Comparison of ENCODE assay signal across 15 cellular contexts in genomic region chr2:200320991-200321390, GRCh38. TPM values are rescaled to one million over a fixed set of nuclear protein-coding genes. Genes with fewer than 3 reads are reported as not detected.
DNase-seq lines count a peak whose midpoint lies in the region; ATAC-seq, FAIRE-seq and TF ChIP-seq lines count a peak whose summit lies in the region.
"Had no signal": no experiment of that assay in that cellular context is flagged by ENCODE, and none has a peak within 500 bp of the region (broad histone marks: within the 10 kb centered on the region; RNA-seq: fewer than 3 reads in every experiment).

No MANE protein-coding gene starts in this region.

- peaks cover 53% of the 10 kb centered on the region for H4K20me1 ChIP-seq in astrocyte (ENCODE audit: insufficient read depth, low read length)

- no peak overlapping the region for H3K14ac ChIP-seq in trophoblast cell (ENCODE audit: low read length)

- peak overlapping the region; percentile 93 for H3K4ac ChIP-seq in trophoblast cell (ENCODE audit: low read depth, low read length)

- TF ChIP-seq CTCF in A549 (IDR thresholded peaks at IDR 0.05) (no peak), HFFc6 (IDR thresholded peaks at IDR 0.05) (no peak), astrocyte (IDR thresholded peaks at IDR 0.05; ENCODE audit: insufficient read depth, low read depth, low read length) (no peak), mucosa of descending colon (IDR thresholded peaks at IDR 0.05) (no peak)

- ATAC-seq in A549 (no peak), mucosa of descending colon (no peak), HG02610 (IDR thresholded peaks at IDR 0.05; ENCODE audit: unreplicated experiment) (no peak)
- ATAC-seq: CD8-positive, alpha-beta T cell had no signal

- H3K4me2 ChIP-seq in A549 (peak overlapping the region; percentile 77; the same call in 2 of the 3 replicates), astrocyte (ENCODE audit: low read length) (no peak overlapping the region), trophoblast cell (ENCODE audit: low read length) (no peak overlapping the region)
- H3K4me2 ChIP-seq: BLaER1 treated with 17β-estradiol and CSF1 and Interleukin-3, amounts not matched to agents 10 nM and 100 nM had no signal

- no peak for TF ChIP-seq POLR2A in A549 (IDR thresholded peaks at IDR 0.05; ENCODE audit: low read length)

- no peak overlapping the region for H4K8ac ChIP-seq in trophoblast cell (ENCODE audit: low read depth, low read length)

- H3K79me2 ChIP-seq in astrocyte (ENCODE audit: insufficient read depth, low read length) (peaks cover 99% of the 10 kb centered on the region), trophoblast cell (ENCODE audit: control insufficient read depth, insufficient read depth, low read length, poor library complexity) (peaks cover 14% of the 10 kb centered on the region)

- H3K27ac Mint-ChIP-seq in HFFc6 = peak overlapping the region; percentile 42; the same call in 1 of the 2 replicates
- peak overlapping the region; percentile 70 for H3K27ac Mint-ChIP-seq in astrocyte (ENCODE audit: unreplicated experiment)
- H3K27ac Mint-ChIP-seq: CD8-positive, alpha-beta T cell had no signal

- H3K27me3 Mint-ChIP-seq in HFFc6 (ENCODE audit: insufficient read depth) (no peaks in the 10 kb centered on the region), astrocyte (ENCODE audit: low read depth, unreplicated experiment) (no peaks in the 10 kb centered on the region)

- FAIRE-seq in A549 (lab: Jason Lieb, UNC) (no peak), astrocyte (lab: Jason Lieb, UNC) (no peak)
- FAIRE-seq: GM12892 had no signal

- no peaks in the 10 kb centered on the region for H3K9me3 Mint-ChIP-seq in HFFc6
- no peaks in the 10 kb centered on the region for H3K9me3 Mint-ChIP-seq in astrocyte (ENCODE audit: unreplicated experiment)
- H3K9me3 Mint-ChIP-seq: CD8-positive, alpha-beta T cell; H9 had no signal

- H3K27ac ChIP-seq in A549 (peak overlapping the region in 1 of 2 experiments; percentile 59; a peak in 1 of 6 replicates), astrocyte (ENCODE audit: low read depth, low read length) (no peak overlapping the region), trophoblast cell (ENCODE audit: low read depth, low read length) (no peak overlapping the region)
- H3K27ac ChIP-seq: BLaER1 treated with 17β-estradiol and CSF1 and Interleukin-3, amounts not matched to agents 10 nM and 100 nM had no signal

- H3K9me3 ChIP-seq in A549 (no peaks in the 10 kb centered on the region), astrocyte (ENCODE audit: insufficient read depth, low read depth, low read length) (no peaks in the 10 kb centered on the region), trophoblast cell (ENCODE audit: insufficient read depth, low read depth, low read length) (no peaks in the 10 kb centered on the region), mucosa of descending colon (no peaks in the 10 kb centered on the region)
- H3K9me3 ChIP-seq: BLaER1 treated with 17β-estradiol and CSF1 and Interleukin-3, amounts not matched to agents 10 nM and 100 nM had no signal

- H3K18ac ChIP-seq in trophoblast cell (ENCODE audit: low read length) = no peak overlapping the region

- H3K9ac ChIP-seq in astrocyte (ENCODE audit: low read length) (no peak overlapping the region), trophoblast cell (ENCODE audit: low read length) (no peak overlapping the region)
- H3K9ac ChIP-seq: BLaER1 treated with 17β-estradiol and CSF1 and Interleukin-3, amounts not matched to agents 10 nM and 100 nM had no signal

- H3K4me1 Mint-ChIP-seq in HFFc6 (ENCODE audit: low read depth) (peaks cover 78% of the 10 kb centered on the region), astrocyte (ENCODE audit: low read depth, unreplicated experiment) (peaks cover 70% of the 10 kb centered on the region)

- H4K12ac ChIP-seq in trophoblast cell (ENCODE audit: low read depth, low read length) = no peak overlapping the region

- POLR2A ChIA-PET in A549 (lab: Yijun Ruan, JAX) = no interaction called here

- H3K4me3 ChIP-seq in A549 (no peak overlapping the region), astrocyte (ENCODE audit: insufficient read depth, low read depth, low read length) (no peak overlapping the region), trophoblast cell (ENCODE audit: low read depth, low read length) (no peak overlapping the region), mucosa of descending colon (no peak overlapping the region)
- H3K4me3 ChIP-seq: BLaER1 treated with 17β-estradiol and CSF1 and Interleukin-3, amounts not matched to agents 10 nM and 100 nM had no signal

- H3K4me3 Mint-ChIP-seq in HFFc6 (no peak overlapping the region), astrocyte (ENCODE audit: unreplicated experiment) (no peak overlapping the region)
- H3K4me3 Mint-ChIP-seq: CD8-positive, alpha-beta T cell; H9 had no signal

- no peak overlapping the region for H2BK12ac ChIP-seq in trophoblast cell (ENCODE audit: low read length)

- intact Hi-C loops in mucosa of descending colon (cut with DNase I, micrococcal nuclease) = no loop called here

- no peak for TF ChIP-seq EP300 in A549 (IDR thresholded peaks at IDR 0.05)

- peaks cover 6% of the 10 kb centered on the region for H3K79me1 ChIP-seq in trophoblast cell (ENCODE audit: low read length)

- H2AFZ ChIP-seq in astrocyte (ENCODE audit: low read depth, low read length) (no peak overlapping the region), trophoblast cell (ENCODE audit: insufficient read depth, low read length, poor library complexity) (no peak overlapping the region)

- H3K36me3 Mint-ChIP-seq in HFFc6 (ENCODE audit: low read depth) (peaks cover 7% of the 10 kb centered on the region; the same call in 1 of the 2 replicates), astrocyte (ENCODE audit: low read depth, unreplicated experiment) (peaks cover 2% of the 10 kb centered on the region)
- H3K36me3 Mint-ChIP-seq: CD8-positive, alpha-beta T cell had no signal

- H3K23ac ChIP-seq in trophoblast cell (ENCODE audit: low read length) = no peak overlapping the region

- no peak overlapping the region for H2AK5ac ChIP-seq in trophoblast cell (ENCODE audit: low read length)

- H3K27me3 ChIP-seq in astrocyte (ENCODE audit: insufficient read depth, low read length) (no peaks in the 10 kb centered on the region), trophoblast cell (ENCODE audit: insufficient read depth, low read length) (no peaks in the 10 kb centered on the region)
- H3K27me3 ChIP-seq: BLaER1 treated with 17β-estradiol and CSF1 and Interleukin-3, amounts not matched to agents 10 nM and 100 nM had no signal

- H3K4me1 ChIP-seq in A549 (peaks cover 68% of the 10 kb centered on the region), astrocyte (ENCODE audit: insufficient read depth, low read length) (peaks cover 29% of the 10 kb centered on the region), trophoblast cell (ENCODE audit: control insufficient read depth in 1 of 2, insufficient read depth in 2 of 2, low read length in 2 of 2) (peaks cover 13 to 29% of the 10 kb centered on the region in 2 experiments), mucosa of descending colon (ENCODE audit: low read depth) (no peaks in the 10 kb centered on the region)

- no peak overlapping the region for H2BK5ac ChIP-seq in trophoblast cell (ENCODE audit: low read depth, low read length, poor library complexity)

- CTCF ChIA-PET in A549 (lab: Yijun Ruan, JAX) = interaction anchor here (1.1 kb wide), 1 partner anchor 9 kb away, joined by 4 read pairs; no protein-coding TSS in a partner anchor

- DNase-seq in A549 (ENCODE audit: low read depth in 1 of 2, low spot score in 1 of 2) = no peak
- DNase-seq in HFFc6 = no peak
- no peak for DNase-seq in astrocyte (ENCODE audit: low read depth)
- DNase-seq in trophoblast cell = no peak
- no peak for DNase-seq in NCI-H2107 (lab: John Stamatoyannopoulos, UW)
- no peak for DNase-seq in mucosa of descending colon
- DNase-seq: CD8-positive, alpha-beta T cell; H9; NCI-H1092 treated with DMSO at 0.1 percent for 48 hours; NCI-H146; NCI-H2081; NCI-H748 treated with DMSO at 0.1 percent for 48 hours had no signal

- H2BK120ac ChIP-seq in trophoblast cell (ENCODE audit: insufficient read depth, low read length, poor library complexity) = no peak overlapping the region

- WGBS in A549 (ENCODE audit: missing lambda C conversion rate) = 74% methylated on average over 3 of the region's 3 CpGs
- no CpG with 5 or more reads among the region's 3 CpGs for WGBS in trophoblast cell (ENCODE audit: extremely low coverage, insufficient coverage, insufficient read length)

- H4K91ac ChIP-seq in trophoblast cell (ENCODE audit: low read depth, low read length) = no peak overlapping the region

- no peak for TF ChIP-seq RAD21 in A549 (conservative IDR thresholded peaks at IDR 0.05 in 1 of 2, IDR thresholded peaks at IDR 0.05 in 1 of 2)

- H3K36me3 ChIP-seq in astrocyte (ENCODE audit: insufficient read depth, low read length) (no peaks in the 10 kb centered on the region), trophoblast cell (ENCODE audit: control insufficient read depth in 1 of 2, insufficient read depth in 2 of 2, low read length in 2 of 2) (no peaks in the 10 kb centered on the region), mucosa of descending colon (ENCODE audit: low read depth) (no peaks in the 10 kb centered on the region)

TF ChIP-seq in A549, 52 proteins besides CTCF, POLR2A, EP300 and RAD21:
- TF ChIP-seq TFCP2L1 (CRISPR knock-in tag; IDR thresholded peaks at IDR 0.05) = no peak
- no peak for TF ChIP-seq E2F6 (IDR thresholded peaks at IDR 0.05; ENCODE audit: borderline replicate concordance, low read depth)

RNA-seq across cellular contexts. Expression of gene SPATS2L, which starts 14.5 kb away (rescaled TPM):
- polyA plus RNA-seq in A549 (2011; rRNA removed) = 155 and 202 TPM in 2 replicates
- 83.2 and 110 TPM in 2 replicates for polyA plus RNA-seq in A549 (2012; cell fraction: cytosol; rRNA removed)
- 60.9 and 68.9 TPM in 2 replicates for polyA plus RNA-seq in A549 (2012; cell fraction: nucleus; rRNA removed)
- 85.2 to 107 TPM (median 93.9 TPM) in 3 replicates for polyA plus RNA-seq in A549 (2017; fragmentation: RNase III; extraction: RNeasy Plus Mini Kit Qiagen cat#74134 plus additional on column Dnase treatment)
- polyA minus RNA-seq in A549 (2011; rRNA and poly(A)+ RNA removed) = 66.4 and 97.0 TPM in 2 replicates
- 100 to 1,000 TPM; 146 to 205 (median 198) TPM for total RNA-seq in HFFc6 (2021; fragmentation: NEBNext Ultra II Directional; extraction: Animal tissue kit (Norgen Biotek cat#: 25700))
- 192 and 221 TPM in 2 replicates for total RNA-seq in astrocyte
- polyA plus RNA-seq in trophoblast cell (2013) = 338 and 348 TPM in 2 replicates
- total RNA-seq in mucosa of descending colon = 100 to 1,000 TPM; 160 to 238 (median 232) TPM
